9 cellular contexts compared by ENCODE assay signal in the genomic region with DNA sequence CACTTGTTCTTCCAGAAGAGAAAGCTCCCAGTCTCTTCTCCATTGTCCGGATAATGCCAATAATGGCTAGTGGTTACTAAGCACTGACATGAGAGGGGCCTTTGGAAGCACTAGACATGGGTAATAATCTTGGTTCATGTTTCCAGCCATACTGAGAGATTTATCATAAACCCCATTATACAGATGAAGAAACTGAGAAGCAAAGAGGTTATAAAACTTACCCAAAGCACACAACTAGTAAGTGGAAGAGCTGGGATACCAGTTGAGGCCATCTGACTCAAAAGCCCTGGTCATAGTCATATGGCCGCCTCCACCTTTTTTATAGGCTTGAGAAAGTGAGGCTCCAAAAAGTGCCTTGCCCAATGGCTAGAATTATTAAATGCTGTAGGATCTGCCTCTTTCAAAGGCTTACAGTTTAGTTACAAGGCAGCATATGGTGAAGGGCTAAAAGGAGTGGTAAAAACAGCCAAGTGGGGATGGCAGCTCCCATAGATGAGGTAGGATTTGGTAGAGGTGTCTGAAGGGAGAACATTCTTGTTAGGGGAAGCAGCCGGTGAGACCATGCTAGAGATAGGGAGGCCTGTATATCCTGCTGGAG. TPM values are rescaled to one million over a fixed set of nuclear protein-coding genes. Genes with fewer than 3 reads are reported as not detected.
DNase-seq lines count a peak whose midpoint lies in the region; ATAC-seq and TF ChIP-seq lines count a peak whose summit lies in the region.
"Had no signal": no experiment of that assay in that cellular context is flagged by ENCODE, and none has a peak within 500 bp of the region (broad histone marks: within the 10 kb centered on the region; RNA-seq: fewer than 3 reads in every experiment).

No MANE protein-coding gene starts in this region.

- no peaks in the 10 kb centered on the region for H3K36me3 ChIP-seq in BLaER1
- no peaks in the 10 kb centered on the region for H3K36me3 ChIP-seq in OCI-LY1 (ENCODE audit: insufficient read depth, low read length)
- H3K36me3 ChIP-seq in endodermal cell (ENCODE audit: control insufficient read depth, insufficient read depth, low read length) = no peaks in the 10 kb centered on the region
- H3K36me3 ChIP-seq in neuron (ENCODE audit: insufficient read depth, low read length) = no peaks in the 10 kb centered on the region

- peaks cover 22% of the 10 kb centered on the region for H3K27me3 Mint-ChIP-seq in endodermal cell (ENCODE audit: insufficient read depth)

- peak overlapping the region; percentile 68 for H3K4me3 ChIP-seq in BLaER1
- peak overlapping the region; percentile 62 for H3K4me3 ChIP-seq in OCI-LY1 (ENCODE audit: low read depth, low read length, poor library complexity, severe bottlenecking)
- peak overlapping the region; percentile 72 for H3K4me3 ChIP-seq in endodermal cell (ENCODE audit: low read length)
- H3K4me3 ChIP-seq in neuron (ENCODE audit: low read length) = no peak overlapping the region

- no peaks in the 10 kb centered on the region for H3K36me3 Mint-ChIP-seq in endodermal cell (ENCODE audit: low read depth)

- H3K27ac Mint-ChIP-seq in endodermal cell = no peak overlapping the region

- peak overlapping the region; percentile 87 for H3K4me2 ChIP-seq in BLaER1
- H3K4me2 ChIP-seq in OCI-LY1 (ENCODE audit: low read length) = peak overlapping the region; percentile 60

- no peaks in the 10 kb centered on the region for H3F3A ChIP-seq in OCI-LY1 (ENCODE audit: insufficient read depth, low read length)

- H3K4me1 ChIP-seq in BLaER1 = peaks cover 29% of the 10 kb centered on the region
- H3K4me1 ChIP-seq in OCI-LY1 (ENCODE audit: insufficient read depth, low read length, severe bottlenecking) = no peaks in the 10 kb centered on the region
- H3K4me1 ChIP-seq in endodermal cell (ENCODE audit: control insufficient read depth, insufficient read depth, low read length) = no peaks in the 10 kb centered on the region
- H3K4me1 ChIP-seq in neuron (ENCODE audit: insufficient read depth, low read length) = no peaks in the 10 kb centered on the region

- TF ChIP-seq CTCF in OCI-LY1 (IDR thresholded peaks at IDR 0.05; ENCODE audit: low read length) (no peak), endodermal cell (conservative IDR thresholded peaks at IDR 0.05) (no peak)

- no peak overlapping the region for H3K9ac ChIP-seq in BLaER1
- H3K9ac ChIP-seq in OCI-LY1 (ENCODE audit: low read length) = no peak overlapping the region; the same call in 1 of the 2 replicates
- peak overlapping the region; percentile 15 for H3K9ac ChIP-seq in endodermal cell (ENCODE audit: extremely low read depth, low read length, poor library complexity, severe bottlenecking)

- peaks cover 10% of the 10 kb centered on the region for H3K27me3 ChIP-seq in BLaER1
- no peaks in the 10 kb centered on the region for H3K27me3 ChIP-seq in OCI-LY1 (ENCODE audit: insufficient read depth, low read length)
- peaks cover 12% of the 10 kb centered on the region for H3K27me3 ChIP-seq in endodermal cell (ENCODE audit: control insufficient read depth, insufficient read depth, low read length, poor library complexity, severe bottlenecking)
- peaks cover 3% of the 10 kb centered on the region for H3K27me3 ChIP-seq in neuron (ENCODE audit: insufficient read depth, low read length)

- H3K9me3 ChIP-seq in BLaER1 (no peaks in the 10 kb centered on the region), OCI-LY1 (ENCODE audit: low read length) (no peaks in the 10 kb centered on the region), endodermal cell (ENCODE audit: control insufficient read depth, low read length) (no peaks in the 10 kb centered on the region), neuron (ENCODE audit: low read length) (peaks cover 3% of the 10 kb centered on the region)

- H3K27ac ChIP-seq in BLaER1 = no peak overlapping the region
- no peak overlapping the region for H3K27ac ChIP-seq in OCI-LY1 (ENCODE audit: low read depth, low read length, poor library complexity, severe bottlenecking)
- H3K27ac ChIP-seq in endodermal cell (ENCODE audit: low read depth, low read length) = no peak overlapping the region

- ATAC-seq in HG03432 (IDR thresholded peaks at IDR 0.05; ENCODE audit: unreplicated experiment) = no peak
- ATAC-seq: SK-N-SH treated with all-trans-retinoic acid at 6 μM for 48 hours had no signal

- no peaks in the 10 kb centered on the region for H3K9me3 Mint-ChIP-seq in endodermal cell

- H4K20me1 ChIP-seq in BLaER1 (no peaks in the 10 kb centered on the region), OCI-LY1 (ENCODE audit: insufficient read depth, low read length) (no peaks in the 10 kb centered on the region)

- H2AFZ ChIP-seq in OCI-LY1 (ENCODE audit: low read length) = no peak overlapping the region
- peak overlapping the region; percentile 83 for H2AFZ ChIP-seq in neuron (ENCODE audit: low read depth, low read length)

- no peaks in the 10 kb centered on the region for H3K79me2 ChIP-seq in OCI-LY1 (ENCODE audit: insufficient read depth, low read length)

- peaks cover 3% of the 10 kb centered on the region for H3K4me1 Mint-ChIP-seq in endodermal cell

- 88 to 100% methylated on average over 2 to 3 of the region's 3 CpGs for WGBS in endodermal cell (ENCODE audit: insufficient coverage in 1 of 2, insufficient read length in 1 of 2), 2 experiments

- no peaks in the 10 kb centered on the region for H3K9me2 ChIP-seq in OCI-LY1 (ENCODE audit: low read depth, low read length)

- H3K4me3 Mint-ChIP-seq in endodermal cell = peak overlapping the region; percentile 62

- DNase-seq in endodermal cell (no peak), hippocampal formation (lab: John Stamatoyannopoulos, UW) (no peak), HUDEP-2 (lab: John Stamatoyannopoulos, UW; ENCODE audit: unreplicated experiment in 76 of 76) (no peak), NCI-H1694 (lab: John Stamatoyannopoulos, UW) (no peak)

RNA-seq across cellular contexts. Expression of a gene that starts 1.0 kb away (rescaled TPM):
- total RNA-seq in endodermal cell = 100 to 1,000 TPM in 1 of 2 donors, 10 to 100 TPM in 1; 83.4 to 144 TPM
- 65.8 TPM for polyA plus RNA-seq in endodermal cell (2013, experiment 1 of 2)
- polyA plus RNA-seq in endodermal cell (2013, experiment 2 of 2) = 59.8 TPM
